ENCODE assay signal across 33 cellular contexts in genomic region chr19:38555200-38555599, GRCh38.
"Had no signal": no experiment of that assay in that cellular context is flagged by ENCODE, and none has a peak within 500 bp of the region (broad histone marks: within the 10 kb centered on the region; RNA-seq: fewer than 3 reads in every experiment).

No MANE protein-coding gene starts in this region.

- H3K27me3 ChIP-seq: adrenal gland, body of pancreas, dorsolateral prefrontal cortex, hepatocyte, pancreas had no signal

- H3K27ac ChIP-seq: adrenal gland, body of pancreas, coronary artery, dorsolateral prefrontal cortex, gastroesophageal sphincter, hepatocyte, pancreas, prostate gland, stomach, suprapubic skin, tibial artery, upper lobe of right lung had no signal

- H3K4me1 ChIP-seq: adrenal gland, body of pancreas, gastroesophageal sphincter, pancreas, prostate gland, stomach, tibial artery, upper lobe of right lung had no signal

- H3K9me3 ChIP-seq: adrenal gland, body of pancreas, pancreas, prostate gland, stomach, suprapubic skin, tibial artery, upper lobe of right lung had no signal

- H3K4me3 Mint-ChIP-seq: activated CD4-positive, alpha-beta T cell treated with anti-CD3 and anti-CD28 coated beads for 36 hours; activated CD8-positive, alpha-beta T cell treated with anti-CD3 and anti-CD28 coated beads, Interleukin-2, amount 10 ng/mL, durations not matched to agents 7 days and 5 days; activated naive CD4-positive, alpha-beta T cell treated with anti-CD3 and anti-CD28 coated beads for 36 hours; activated naive CD8-positive, alpha-beta T cell treated with anti-CD3 and anti-CD28 coated beads for 36 hours; mesothelial cell of epicardium; naive B cell; neural crest cell; stimulated activated effector memory CD8-positive, alpha-beta T cell treated with anti-CD3 and anti-CD28 coated beads, Interleukin-12 subunit alpha, Interleukin-12 subunit beta, amount 100 ng/mL, for 72 hours had no signal

- H3K36me3 Mint-ChIP-seq: activated naive CD8-positive, alpha-beta T cell treated with anti-CD3 and anti-CD28 coated beads for 36 hours; mesothelial cell of epicardium; naive B cell had no signal

- H2AFZ ChIP-seq: hepatocyte had no signal

- H3K79me2 ChIP-seq: hepatocyte had no signal

- ATAC-seq: activated CD4-positive, alpha-beta T cell treated with anti-CD3 and anti-CD28 coated beads for 36 hours; activated CD8-positive, alpha-beta T cell treated with anti-CD3 and anti-CD28 coated beads, Interleukin-2, amount 10 ng/mL, durations not matched to agents 7 days and 5 days; body of pancreas; effector memory CD8-positive, alpha-beta T cell; gastroesophageal sphincter; left cardiac atrium; pancreas; sciatic nerve; stimulated activated effector memory CD8-positive, alpha-beta T cell treated with anti-CD3 and anti-CD28 coated beads, Interleukin-12 subunit alpha, Interleukin-12 subunit beta, amount 100 ng/mL, for 72 hours; upper lobe of right lung had no signal

- H3K9me3 Mint-ChIP-seq: activated naive CD4-positive, alpha-beta T cell treated with anti-CD3 and anti-CD28 coated beads for 36 hours; activated naive CD8-positive, alpha-beta T cell treated with anti-CD3 and anti-CD28 coated beads for 36 hours; effector memory CD8-positive, alpha-beta T cell; neural crest cell; stimulated activated effector memory CD8-positive, alpha-beta T cell treated with anti-CD3 and anti-CD28 coated beads, Interleukin-12 subunit alpha, Interleukin-12 subunit beta, amount 100 ng/mL, for 72 hours had no signal

- H3K4me1 Mint-ChIP-seq: neural crest cell had no signal

- DNase-seq: activated CD4-positive, CD25-positive, alpha-beta regulatory T cell; activated CD8-positive, alpha-beta T cell treated with anti-CD3 and anti-CD28 coated beads, Interleukin-2, amount 10 ng/mL, durations not matched to agents 7 days and 5 days; activated effector memory CD4-positive, alpha-beta T cell treated with anti-CD3 and anti-CD28 coated beads, Interleukin-2, amount 50 U/mL, for 16 hours; activated naive CD4-positive, alpha-beta T cell treated with anti-CD3 and anti-CD28 coated beads for 36 hours; activated naive CD8-positive, alpha-beta T cell treated with anti-CD3 and anti-CD28 coated beads for 36 hours; adrenal gland; aorta; body of pancreas; cerebellar nuclear complex; dorsolateral prefrontal cortex; effector memory CD8-positive, alpha-beta T cell; erythroblast; islet precursor cell; left cardiac atrium; naive B cell; nucleus accumbens; pancreas; retina; small intestine; stimulated activated CD4-positive, alpha-beta T cell treated with anti-CD3 and anti-CD28 coated beads, Interleukin-4, amount 100 ng/mL, for 24 hours; stomach; tibial artery; upper lobe of right lung had no signal

- H3K4me2 ChIP-seq: hepatocyte had no signal

- H3K27me3 Mint-ChIP-seq: effector memory CD8-positive, alpha-beta T cell had no signal

- H3K36me3 ChIP-seq: adrenal gland, gastroesophageal sphincter, pancreas, prostate gland, stomach, suprapubic skin, tibial artery, upper lobe of right lung had no signal

- H3K4me3 ChIP-seq: adrenal gland, body of pancreas, coronary artery, dorsolateral prefrontal cortex, gastroesophageal sphincter, hepatocyte, pancreas, prostate gland, stomach, suprapubic skin, tibial artery, upper lobe of right lung had no signal

- H3K27ac Mint-ChIP-seq: activated CD4-positive, alpha-beta T cell treated with anti-CD3 and anti-CD28 coated beads for 36 hours; activated CD8-positive, alpha-beta T cell treated with anti-CD3 and anti-CD28 coated beads, Interleukin-2, amount 10 ng/mL, durations not matched to agents 7 days and 5 days; activated naive CD4-positive, alpha-beta T cell treated with anti-CD3 and anti-CD28 coated beads for 36 hours; activated naive CD8-positive, alpha-beta T cell treated with anti-CD3 and anti-CD28 coated beads for 36 hours; mesothelial cell of epicardium; naive B cell; stimulated activated effector memory CD8-positive, alpha-beta T cell treated with anti-CD3 and anti-CD28 coated beads, Interleukin-12 subunit alpha, Interleukin-12 subunit beta, amount 100 ng/mL, for 72 hours had no signal

- FAIRE-seq: pancreas, small intestine had no signal
